In the genomic region with DNA sequence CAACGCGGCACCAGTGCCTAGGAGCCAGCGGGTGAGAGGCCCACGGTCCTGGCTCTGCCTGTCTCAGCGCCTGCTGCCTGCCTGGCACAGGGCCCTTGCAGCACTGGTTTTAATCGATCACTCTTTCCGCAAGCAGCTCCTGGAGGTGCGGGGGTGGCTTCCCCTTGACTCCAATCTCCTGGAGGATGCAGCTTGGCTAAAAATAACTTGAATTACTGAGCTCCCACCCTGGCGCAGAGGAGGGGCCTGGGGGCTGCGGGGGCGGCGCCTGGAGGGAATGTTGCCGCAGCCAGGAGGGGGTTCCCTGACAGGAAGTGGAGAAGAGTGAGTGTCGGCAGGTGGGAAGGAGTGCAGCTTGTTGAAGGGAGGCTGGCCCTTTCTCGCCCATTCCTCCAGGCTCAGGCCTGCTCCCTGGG, we compare ENCODE assay signal across 8 cellular contexts. TPM values are rescaled to one million over a fixed set of nuclear protein-coding genes. Genes with fewer than 3 reads are reported as not detected.
DNase-seq lines count a peak whose midpoint lies in the region; ATAC-seq and TF ChIP-seq lines count a peak whose summit lies in the region.

No MANE protein-coding gene starts in this region.

- H3K9me3 Mint-ChIP-seq in WTC11: no peaks in the 10 kb centered on the region

- H3K79me2 ChIP-seq in OCI-LY7 (ENCODE audit: insufficient read depth, low read depth, low read length): no peaks in the 10 kb centered on the region

- H3K4me1 Mint-ChIP-seq in WTC11: peaks cover 45% of the 10 kb centered on the region

- no peaks in the 10 kb centered on the region for H3K27me3 Mint-ChIP-seq in WTC11 (ENCODE audit: low read depth)

- peak; percentile 65 for DNase-seq in WTC11 (ENCODE audit: low spot score)
- DNase-seq in spleen: no peak
- DNase-seq in OCI-LY7 (ENCODE audit: low spot score): no peak

- no peak for TF ChIP-seq RAD21 in Ishikawa (IDR thresholded peaks at IDR 0.05; ENCODE audit: low read depth)

- no peak overlapping the region for H3K4me2 ChIP-seq in OCI-LY7 (ENCODE audit: low read length)

- 20 to 37% (median 30%) methylated on average over 14 to 15 of the region's 15 CpGs for WGBS in spleen, 5 donors

- H3K36me3 Mint-ChIP-seq in WTC11: no peaks in the 10 kb centered on the region

- POLR2A ChIA-PET in WTC11 (lab: Charles Lee): interaction anchor here (0.6 to 1.7 kb wide), 4 partner anchors 23 to 149 kb away, joined by 4 to 9 read pairs (median 4); a partner anchor contains a TSS
- POLR2A ChIA-PET in OCI-LY7 (lab: Charles Lee): no interaction called here

- H3K4me3 ChIP-seq in iPS-15b (ENCODE audit: low read depth, low read length) (peak overlapping the region; percentile 18), spleen (no peak overlapping the region), OCI-LY7 (ENCODE audit: low read depth, low read length, poor library complexity, severe bottlenecking) (no peak overlapping the region)

- H3K27ac ChIP-seq in spleen (peak overlapping the region in 7 of 8 donors; percentile 13 to 66 (median 51)), OCI-LY7 (ENCODE audit: low read depth, low read length, poor library complexity, severe bottlenecking) (no peak overlapping the region)

- no TSS peak for BruUV-seq in OCI-LY7 (replicated peaks; lab: Mats Ljungman, UMichigan)

- TF ChIP-seq POLR2A in spleen (IDR thresholded peaks at IDR 0.05): no peak

- H2AFZ ChIP-seq in OCI-LY7 (ENCODE audit: low read length): no peak overlapping the region; the same call in 1 of the 2 replicates

- no peaks in the 10 kb centered on the region for H3K9me2 ChIP-seq in OCI-LY7 (ENCODE audit: insufficient read depth, low read length)

- peak overlapping the region; percentile 52 for H3K4me3 Mint-ChIP-seq in WTC11

- no peaks in the 10 kb centered on the region for H3K9me3 ChIP-seq in iPS-15b (ENCODE audit: control insufficient read depth, insufficient read depth, low read length)
- H3K9me3 ChIP-seq in spleen: no peaks in the 10 kb centered on the region
- H3K9me3 ChIP-seq in OCI-LY7 (ENCODE audit: low read length): no peaks in the 10 kb centered on the region

- H4K20me1 ChIP-seq in OCI-LY7 (ENCODE audit: insufficient read depth, low read length): no peaks in the 10 kb centered on the region

- CTCF ChIA-PET in WTC11 (lab: Charles Lee) (interaction anchor here (0.9 to 8.5 kb wide), 19 partner anchors 10 to 383 kb away, joined by 3 to 382 read pairs (median 11); a partner anchor contains a TSS), OCI-LY7 (lab: Charles Lee; ENCODE audit: unreplicated experiment) (no interaction called here)

- no peak for TF ChIP-seq EP300 in Ishikawa (IDR thresholded peaks at IDR 0.05; ENCODE audit: borderline replicate concordance)

- H3K36me3 ChIP-seq in iPS-15b (ENCODE audit: control insufficient read depth, insufficient read depth, low read length) (no peaks in the 10 kb centered on the region), spleen (no peaks in the 10 kb centered on the region), OCI-LY7 (ENCODE audit: insufficient read depth, low read length) (no peaks in the 10 kb centered on the region)

- no peaks in the 10 kb centered on the region for H3K27me3 ChIP-seq in iPS-15b (ENCODE audit: control insufficient read depth, insufficient read depth, low read length)
- no peaks in the 10 kb centered on the region for H3K27me3 ChIP-seq in spleen (replicated peaks in 1 of 7)

- peak overlapping the region; percentile 63; the same call in 1 of the 2 replicates for H3K27ac Mint-ChIP-seq in WTC11

- no peak for TF ChIP-seq CTCF in WTC11 (IDR thresholded peaks at IDR 0.05)
- no peak for TF ChIP-seq CTCF in spleen (IDR thresholded peaks at IDR 0.05 in 8 of 11, conservative IDR thresholded peaks at IDR 0.05 in 3 of 11)
- TF ChIP-seq CTCF in OCI-LY7 (conservative IDR thresholded peaks at IDR 0.05; ENCODE audit: low read length): no peak

- intact Hi-C loops in spleen (cut with DNase I; ENCODE audit: low total_unique reads): loop anchor here (10.0 kb wide), 1 partner anchor 49 kb away; a partner anchor contains a TSS
- intact Hi-C loops in OCI-LY7 (cut with micrococcal nuclease; ENCODE audit: unreplicated experiment): no loop called here

- peaks cover 14% of the 10 kb centered on the region for H3K4me1 ChIP-seq in iPS-15b (ENCODE audit: control insufficient read depth, insufficient read depth, low read length)
- H3K4me1 ChIP-seq in spleen: peaks cover 15 to 46% (median 39%) of the 10 kb centered on the region in 6 donors
- H3K4me1 ChIP-seq in OCI-LY7 (ENCODE audit: insufficient read depth, low read length, poor library complexity, severe bottlenecking): peaks cover 15% of the 10 kb centered on the region

- peak; percentile 56 for ATAC-seq in WTC11
- no peak for ATAC-seq in HG03565 (IDR thresholded peaks at IDR 0.05; ENCODE audit: unreplicated experiment)
- no peak for ATAC-seq in GM19351 (IDR thresholded peaks at IDR 0.05; ENCODE audit: unreplicated experiment)
- ATAC-seq in HG02970 (IDR thresholded peaks at IDR 0.05; ENCODE audit: low FRiP score, unreplicated experiment): no peak

- peak overlapping the region; percentile 70 for H3K9ac ChIP-seq in iPS-15b (ENCODE audit: low read depth, low read length)

TF ChIP-seq in Ishikawa, 13 proteins besides CTCF, POLR2A, EP300 and RAD21 (continues in another document):
- TF ChIP-seq CREB1 (IDR thresholded peaks at IDR 0.05; ENCODE audit: low read depth) (no peak), NFIC (IDR thresholded peaks at IDR 0.05) (0 out of 2 replicates have a peak, but pooled peaks have one; percentile 27), EGR1 (IDR thresholded peaks at IDR 0.05) (peak; percentile 82), FOXM1 (IDR thresholded peaks at IDR 0.05; ENCODE audit: borderline replicate concordance, low read depth) (no peak), TAF1 (IDR thresholded peaks at IDR 0.05; ENCODE audit: low read depth) (no peak)

TF ChIP-seq in WTC11, 78 proteins besides CTCF, POLR2A, EP300 and RAD21:
- TF ChIP-seq, protein P1, sequence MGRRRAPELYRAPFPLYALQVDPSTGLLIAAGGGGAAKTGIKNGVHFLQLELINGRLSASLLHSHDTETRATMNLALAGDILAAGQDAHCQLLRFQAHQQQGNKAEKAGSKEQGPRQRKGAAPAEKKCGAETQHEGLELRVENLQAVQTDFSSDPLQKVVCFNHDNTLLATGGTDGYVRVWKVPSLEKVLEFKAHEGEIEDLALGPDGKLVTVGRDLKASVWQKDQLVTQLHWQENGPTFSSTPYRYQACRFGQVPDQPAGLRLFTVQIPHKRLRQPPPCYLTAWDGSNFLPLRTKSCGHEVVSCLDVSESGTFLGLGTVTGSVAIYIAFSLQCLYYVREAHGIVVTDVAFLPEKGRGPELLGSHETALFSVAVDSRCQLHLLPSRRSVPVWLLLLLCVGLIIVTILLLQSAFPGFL (CRISPR knock-in tag; IDR thresholded peaks at IDR 0.05; ENCODE audit: borderline replicate concordance): no peak
- no peak for TF ChIP-seq IRF2 (CRISPR knock-in tag; IDR thresholded peaks at IDR 0.05; ENCODE audit: borderline replicate concordance, low read depth)

RNA-seq across cellular contexts. Expression of a gene that starts 9.9 kb away (rescaled TPM):
- total RNA-seq in WTC11 (2021): 1,343 to 1,592 TPM (median 1,542 TPM) in 3 replicates
- total RNA-seq in spleen: 1,000 to 10,000 TPM in 4 of 7 donors, 100 to 1,000 TPM in 3; 684 to 1,403 (median 1,036) TPM
- 1,000 to 10,000 TPM; 3,003 to 4,302 (median 4,113) TPM for polyA plus RNA-seq in spleen
- 1,739 and 1,781 TPM in 2 replicates for total RNA-seq in OCI-LY7 (2014; rRNA removed; shearing (Covaris generic))
- 1,513 and 1,535 TPM in 2 replicates for total RNA-seq in OCI-LY7 (2022)

RNA-seq across cellular contexts. Expression of a gene that starts 22.2 kb away (rescaled TPM):
- 53.8 to 66.3 TPM (median 61.6 TPM) in 3 replicates for total RNA-seq in WTC11 (2021)
- 10 to 100 TPM; 16.7 to 31.1 (median 26.0) TPM for total RNA-seq in spleen
- 10 to 100 TPM; 28.1 to 29.8 (median 29.2) TPM for polyA plus RNA-seq in spleen
- 0.54 and 3.3 TPM in 2 replicates for total RNA-seq in OCI-LY7 (2014; rRNA removed; shearing (Covaris generic))
- total RNA-seq in OCI-LY7 (2022): 4.0 and 5.6 TPM in 2 replicates

RNA-seq across cellular contexts. Expression of a gene that starts 30.7 kb away (rescaled TPM):
- total RNA-seq in WTC11 (2021) (3.8 to 5.9 TPM (median 4.5 TPM) in 3 replicates), spleen (10 to 100 TPM in 4 of 7 donors, 1 to 10 TPM in 3; 8.7 to 23.9 (median 12.3) TPM), OCI-LY7 (2022) (8.9 and 10.5 TPM in 2 replicates)
- polyA plus RNA-seq in spleen: 10 to 100 TPM; 18.7 to 26.7 (median 22.1) TPM
- total RNA-seq in OCI-LY7 (2014; rRNA removed; shearing (Covaris generic)): 3.7 and 7.5 TPM in 2 replicates

RNA-seq across cellular contexts. Expression of a gene that starts 31.7 kb away (rescaled TPM):
- total RNA-seq in WTC11 (2021) (11.8 to 12.6 TPM (median 12.3 TPM) in 3 replicates), spleen (10 to 100 TPM; 33.8 to 74.9 (median 56.3) TPM), OCI-LY7 (2022) (40.1 and 41.4 TPM in 2 replicates)
- polyA plus RNA-seq in spleen: 10 to 100 TPM; 60.1 to 71.4 (median 66.8) TPM
- 11.3 and 16.1 TPM in 2 replicates for total RNA-seq in OCI-LY7 (2014; rRNA removed; shearing (Covaris generic))

RNA-seq across cellular contexts. Expression of a gene that starts 38.3 kb away (rescaled TPM):
- total RNA-seq in WTC11 (2021): 28.7 to 31.6 TPM (median 30.6 TPM) in 3 replicates
- total RNA-seq in spleen: 10 to 100 TPM; 17.1 to 24.6 (median 20.7) TPM
- 10 to 100 TPM; 12.8 to 41.7 (median 23.2) TPM for polyA plus RNA-seq in spleen
- 1.4 and 2.0 TPM in 2 replicates for total RNA-seq in OCI-LY7 (2014; rRNA removed; shearing (Covaris generic))
- 12.5 and 14.4 TPM in 2 replicates for total RNA-seq in OCI-LY7 (2022)
